7 cellular contexts compared by ENCODE assay signal in the genomic region with DNA sequence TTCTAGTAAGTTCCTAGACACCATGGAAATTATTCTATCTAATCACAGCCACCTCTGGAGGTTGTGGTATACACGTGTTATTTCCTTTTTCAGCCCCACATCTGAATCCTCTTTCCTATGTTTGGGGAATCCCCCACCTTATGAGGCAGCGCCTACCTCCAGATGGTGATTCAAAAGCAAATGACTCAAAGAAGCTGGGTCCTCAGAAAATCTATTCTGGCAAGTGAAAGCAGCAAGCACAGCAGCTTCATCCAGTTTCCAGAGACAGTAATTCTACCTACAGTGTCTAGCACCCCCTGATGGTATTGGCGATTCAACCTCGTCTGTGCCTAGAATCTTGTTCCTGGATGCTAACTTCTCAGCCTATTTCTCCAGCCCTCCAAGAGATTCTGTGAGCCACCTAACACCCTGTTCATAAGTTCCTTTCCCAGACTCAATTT.
DNase-seq lines count a peak whose midpoint lies in the region; ATAC-seq and TF ChIP-seq lines count a peak whose summit lies in the region.

No MANE protein-coding gene starts in this region.

- peaks cover 14% of the 10 kb centered on the region for H3K36me3 Mint-ChIP-seq in memory B cell

- TF ChIP-seq CTCF in HL-60 (IDR thresholded peaks at IDR 0.05; ENCODE audit: insufficient read depth, low read length) (peak; percentile 19), WERI-Rb-1 (IDR thresholded peaks at IDR 0.05; ENCODE audit: low read depth, low read length) (peak; percentile 69)

- peak; percentile 85 for ATAC-seq in GM21390 (IDR thresholded peaks at IDR 0.05; ENCODE audit: unreplicated experiment)
- ATAC-seq in memory B cell (ENCODE audit: low read depth): peak; percentile 94

- peak overlapping the region; percentile 16 for H3K4me3 Mint-ChIP-seq in memory B cell

- H3K27me3 ChIP-seq in HL-60 (ENCODE audit: insufficient read depth, poor library complexity, severe bottlenecking) (no peaks in the 10 kb centered on the region), WERI-Rb-1 (ENCODE audit: insufficient read depth, low read depth, severe bottlenecking) (no peaks in the 10 kb centered on the region)

- no peak overlapping the region for H3K27ac ChIP-seq in HL-60 (replicated peaks)
- no peak overlapping the region for H3K27ac ChIP-seq in WERI-Rb-1

- peak overlapping the region; percentile 89 for H3K27ac Mint-ChIP-seq in memory B cell

- H3K4me3 ChIP-seq in HL-60 (replicated peaks; ENCODE audit: insufficient read depth, low read length) (no peak overlapping the region), WERI-Rb-1 (ENCODE audit: low read depth, low read length) (no peak overlapping the region)

- H3K9me3 ChIP-seq in WERI-Rb-1 (ENCODE audit: severe bottlenecking): no peaks in the 10 kb centered on the region

- no peaks in the 10 kb centered on the region for H3K27me3 Mint-ChIP-seq in memory B cell

- no peaks in the 10 kb centered on the region for H3K9me3 Mint-ChIP-seq in memory B cell

- H3K36me3 ChIP-seq in WERI-Rb-1: no peaks in the 10 kb centered on the region

- peaks cover 30% of the 10 kb centered on the region for H3K4me1 Mint-ChIP-seq in memory B cell

- peak; percentile 38 for DNase-seq in GM04504 (ENCODE audit: low read depth)
- DNase-seq in HL-60 (ENCODE audit: low read depth in 1 of 2, low spot score in 1 of 2): peak in 1 of 2 experiments; percentile 10
- peak; percentile 32 for DNase-seq in WERI-Rb-1
- DNase-seq in central memory CD4-positive, alpha-beta T cell: peak; percentile 49
- DNase-seq in memory B cell (ENCODE audit: low spot score in 2 of 2): peak; percentile 44 to 63
- peak; percentile 43 to 60 for DNase-seq in stimulated activated CD8-positive, alpha-beta memory T cell treated with anti-CD3 and anti-CD28 coated beads, Interleukin-7, amount 100 ng/mL, for 4 hours (ENCODE audit: low read depth in 2 of 2)
